In the genomic region with DNA sequence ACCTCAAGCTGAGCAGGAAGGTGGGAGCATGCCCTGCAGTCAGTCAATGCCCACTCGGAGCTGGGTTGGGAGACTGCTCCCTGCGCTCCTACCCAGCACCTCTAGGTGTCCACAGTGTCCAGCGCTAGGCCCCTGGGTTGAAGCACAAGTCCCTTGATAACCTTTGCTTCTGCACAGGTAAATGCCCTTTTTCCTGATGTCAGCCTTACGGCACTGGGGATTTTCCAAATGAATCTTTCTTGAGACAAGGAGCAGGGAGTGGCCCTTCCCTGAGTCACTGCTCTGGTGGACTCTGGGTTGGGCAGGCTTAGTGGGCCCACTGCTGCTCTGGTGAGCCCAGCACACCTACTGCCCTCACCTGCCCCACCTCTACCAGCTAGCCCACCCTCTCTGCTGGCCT, we compare ENCODE assay signal across 10 cellular contexts.
A peak's percentile ranks its signal among the peaks of the same experiment; 100 is the strongest.
DNase-seq lines count a peak whose midpoint lies in the region; ATAC-seq, FAIRE-seq and TF ChIP-seq lines count a peak whose summit lies in the region.
"Had no signal": no experiment of that assay in that cellular context is flagged by ENCODE, and none has a peak within 500 bp of the region (broad histone marks: within the 10 kb centered on the region; RNA-seq: fewer than 3 reads in every experiment).

No MANE protein-coding gene starts in this region.

- no peaks in the 10 kb centered on the region for H3K9me3 ChIP-seq in heart right ventricle
- no peaks in the 10 kb centered on the region for H3K9me3 ChIP-seq in small intestine (ENCODE audit: control insufficient read depth, low read depth)
- no peaks in the 10 kb centered on the region for H3K9me3 ChIP-seq in thyroid gland

- H3K27me3 ChIP-seq in heart right ventricle (no peaks in the 10 kb centered on the region), small intestine (ENCODE audit: control insufficient read depth in 2 of 2, insufficient read depth in 2 of 2, low read length in 2 of 2) (no peaks in the 10 kb centered on the region), thyroid gland (no peaks in the 10 kb centered on the region)

- peak in 6 of 9 donors; percentile 6 to 38 (median 28) for TF ChIP-seq CTCF in heart right ventricle (IDR thresholded peaks at IDR 0.05)
- TF ChIP-seq CTCF in thyroid gland (IDR thresholded peaks at IDR 0.05): no peak

- no peak for FAIRE-seq in small intestine (lab: Jason Lieb, UNC)

- H3K4me1 ChIP-seq in heart right ventricle (no peaks in the 10 kb centered on the region), small intestine (ENCODE audit: control insufficient read depth in 2 of 2, insufficient read depth in 1 of 2, low read depth in 1 of 2, low read length in 1 of 2) (no peaks in the 10 kb centered on the region), thyroid gland (no peaks in the 10 kb centered on the region)

- TF ChIP-seq POLR2A in thyroid gland (IDR thresholded peaks at IDR 0.05): no peak

- ATAC-seq in heart right ventricle: peak in 7 of 8 donors; percentile 54 to 83 (median 78)

- H3K4me3 ChIP-seq in heart right ventricle: no peak overlapping the region
- H3K4me3 ChIP-seq in small intestine (ENCODE audit: low read depth in 1 of 2, low read length in 2 of 2): no peak overlapping the region
- H3K4me3 ChIP-seq in thyroid gland (replicated peaks in 1 of 3): no peak overlapping the region

- peak; percentile 8 for DNase-seq in NCI-H748 (lab: John Stamatoyannopoulos, UW; ENCODE audit: unreplicated experiment)
- DNase-seq in NCI-H748 treated with DMSO at 0.1 percent for 48 hours (lab: John Stamatoyannopoulos, UW): no peak
- DNase-seq in RPMI8226: peak; percentile 4
- DNase-seq in heart right ventricle: no peak
- DNase-seq in small intestine: peak; percentile 74
- DNase-seq in T-helper 9 cell: no peak
- DNase-seq in thyroid gland: no peak
- DNase-seq in hepatic stellate cell (ENCODE audit: low spot score): no peak
- DNase-seq: mesenchymal stem cell; stimulated activated CD4-positive, alpha-beta T cell treated with anti-CD3 and anti-CD28 coated beads, Interleukin-15, amount 100 ng/mL, for 24 hours had no signal

- no peaks in the 10 kb centered on the region for H3K36me3 ChIP-seq in heart right ventricle
- no peaks in the 10 kb centered on the region for H3K36me3 ChIP-seq in small intestine (ENCODE audit: control insufficient read depth in 2 of 2, insufficient read depth in 2 of 2, low read length in 2 of 2)
- H3K36me3 ChIP-seq in thyroid gland: no peaks in the 10 kb centered on the region

- 71 to 72% methylated on average over 4 of the region's 4 CpGs for WGBS in heart right ventricle, 2 donors
- 50 to 77% (median 58%) methylated on average over 4 of the region's 4 CpGs for WGBS in small intestine, 3 donors
- 87% methylated on average over 3 of the region's 4 CpGs; no CpG with 5 or more reads in 1 of the 2 donors for WGBS in thyroid gland, 2 donors

- intact Hi-C loops in heart right ventricle (cut with DNase I): no loop called here
- intact Hi-C loops in thyroid gland (cut with DNase I): no loop called here

- no peak overlapping the region for H3K27ac ChIP-seq in heart right ventricle
- no peak overlapping the region for H3K27ac ChIP-seq in small intestine (ENCODE audit: low read depth in 1 of 2, low read length in 1 of 2)
- no peak overlapping the region for H3K27ac ChIP-seq in thyroid gland

Comparison
In these comparisons a context has a peak if more than half of its experiments do, and no peak if none do; other contexts are left out.
1. DNase-seq: peak in NCI-H748 (single experiment), RPMI8226 (single experiment) and small intestine (single experiment); none in NCI-H748 treated with DMSO at 0.1 percent for 48 hours (single experiment), heart right ventricle (0 of 2), T-helper 9 cell (single experiment), thyroid gland (0 of 2) and hepatic stellate cell (single experiment).
2. CTCF ChIP-seq: peak in heart right ventricle (6 of 9); none in thyroid gland (0 of 6).